ENCODE assay signal across 8 cellular contexts in the genomic region with DNA sequence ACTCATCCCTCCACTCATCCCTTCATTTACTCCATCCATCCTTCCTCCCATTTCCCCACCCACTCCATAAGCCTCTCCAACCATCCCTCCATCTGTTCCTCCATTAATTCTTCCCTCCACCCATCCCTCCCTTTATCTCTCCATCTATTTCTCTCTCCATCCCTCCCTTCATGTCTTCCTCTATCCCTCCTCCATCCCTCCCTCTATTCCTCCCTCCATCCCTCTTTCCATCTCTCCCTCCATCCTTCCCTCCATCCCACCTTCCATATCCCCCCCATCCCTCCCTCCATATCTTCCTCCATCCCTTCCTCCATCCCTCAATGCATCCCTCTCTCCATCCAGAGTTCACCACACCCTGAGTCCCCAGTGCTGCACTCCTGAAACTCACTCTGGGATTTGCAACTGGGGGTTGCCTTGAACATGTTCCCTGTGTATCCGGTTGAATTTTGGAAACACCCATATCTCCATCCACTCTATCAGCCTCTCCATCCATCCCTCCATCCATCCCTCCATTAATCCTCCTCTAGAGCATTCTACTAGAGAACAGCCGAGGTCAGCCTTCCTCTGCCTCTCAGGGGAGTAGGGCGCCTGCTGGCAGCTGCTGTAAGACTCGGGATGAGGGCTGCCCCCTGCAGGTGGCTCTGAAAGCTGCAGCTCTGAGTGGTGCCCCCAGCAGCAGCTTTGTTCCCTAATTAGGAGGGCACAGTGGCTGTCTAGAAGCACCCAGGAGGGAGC. TPM values are rescaled to one million over a fixed set of nuclear protein-coding genes. Genes with fewer than 3 reads are reported as not detected.
DNase-seq lines count a peak whose midpoint lies in the region; ATAC-seq and TF ChIP-seq lines count a peak whose summit lies in the region.

No MANE protein-coding gene starts in this region.

- ATAC-seq in HG03108 (IDR thresholded peaks at IDR 0.05; ENCODE audit: unreplicated experiment) (peak; percentile 62), naive B cell (ENCODE audit: low read depth in 2 of 2) (peak; percentile 80 to 89), GM21737 (IDR thresholded peaks at IDR 0.05; ENCODE audit: unreplicated experiment) (no peak)

- H3K4me3 ChIP-seq in NT2/D1 (ENCODE audit: insufficient read length, low read depth), result no peak overlapping the region
- H3K4me3 ChIP-seq in epithelial cell of esophagus (ENCODE audit: low read length), result no peak overlapping the region

- DNase-seq in Caki2 (ENCODE audit: low read depth) (peak; percentile 34), NT2/D1 (ENCODE audit: low read depth, low spot score) (peak; percentile 62), epithelial cell of esophagus (ENCODE audit: low read depth) (peak; percentile 60), naive B cell (peak; percentile 77)
- peak; percentile 59 for DNase-seq in activated CD8-positive, alpha-beta memory T cell treated with anti-CD3 and anti-CD28 coated beads, Interleukin-2, amount 50 U/mL, for 24 hours (ENCODE audit: extremely low read depth)
- DNase-seq in stimulated activated CD8-positive, alpha-beta memory T cell treated with anti-CD3 and anti-CD28 coated beads, Interleukin-7, amount 100 ng/mL, for 48 hours (ENCODE audit: extremely low read depth in 1 of 2, low read depth in 1 of 2), result peak; percentile 42 to 60

- peaks cover 51% of the 10 kb centered on the region for H3K4me1 ChIP-seq in NT2/D1 (ENCODE audit: insufficient read depth, insufficient read length)

- no peaks in the 10 kb centered on the region for H3K9me3 Mint-ChIP-seq in naive B cell

- peak overlapping the region in 4 of 6 donors; percentile 87 to 94 (median 88) for H3K27ac Mint-ChIP-seq in naive B cell

- H3K36me3 Mint-ChIP-seq in naive B cell, result no peaks in the 10 kb centered on the region

- H3K27me3 ChIP-seq in NT2/D1 (ENCODE audit: insufficient read depth, insufficient read length), result peaks cover 3% of the 10 kb centered on the region

- no peak overlapping the region for H3K9ac ChIP-seq in NT2/D1 (ENCODE audit: insufficient read length, low read depth)

- H3K4me3 Mint-ChIP-seq in naive B cell, result peak overlapping the region in 1 of 8 donors; percentile 46

- peaks cover 30 to 54% (median 48%) of the 10 kb centered on the region in 3 donors for H3K4me1 Mint-ChIP-seq in naive B cell

- H3K36me3 ChIP-seq in NT2/D1 (ENCODE audit: insufficient read depth, insufficient read length, low read length), result no peaks in the 10 kb centered on the region

- in situ Hi-C loops in Caki2 (cut with HindIII; ENCODE audit: low pct_unique_long_range_greater_than_20kb, low sequenced_read_pairs), result no loop called here

- TF ChIP-seq CTCF in epithelial cell of esophagus (IDR thresholded peaks at IDR 0.05; ENCODE audit: insufficient read depth, low read depth, low read length, missing control alignments), result peak; percentile 75

- no peaks in the 10 kb centered on the region for H3K27me3 Mint-ChIP-seq in naive B cell

- H3K9me3 ChIP-seq in NT2/D1 (ENCODE audit: insufficient read depth, low read length), result no peaks in the 10 kb centered on the region

RNA-seq across cellular contexts. Expression of a gene that starts 39.4 kb away (rescaled TPM):
- 4.6 and 10.3 TPM in 2 replicates for total RNA-seq in Caki2 (2014; rRNA removed; shearing (Covaris generic); ENCODE audit: low replicate concordance)
- 10 to 100 TPM; 20.7 to 34.3 (median 25.1) TPM for polyA plus RNA-seq in naive B cell (ENCODE audit: low read depth in 6 of 6)

RNA-seq across cellular contexts. Expression of a gene that starts 56.9 kb away (rescaled TPM):
- total RNA-seq in Caki2 (2014; rRNA removed; shearing (Covaris generic); ENCODE audit: low replicate concordance), result not detected in 2 replicates
- not detected for polyA plus RNA-seq in naive B cell (ENCODE audit: low read depth in 6 of 6)
